ENCODE assay signal across 2 cellular contexts in the genomic region with DNA sequence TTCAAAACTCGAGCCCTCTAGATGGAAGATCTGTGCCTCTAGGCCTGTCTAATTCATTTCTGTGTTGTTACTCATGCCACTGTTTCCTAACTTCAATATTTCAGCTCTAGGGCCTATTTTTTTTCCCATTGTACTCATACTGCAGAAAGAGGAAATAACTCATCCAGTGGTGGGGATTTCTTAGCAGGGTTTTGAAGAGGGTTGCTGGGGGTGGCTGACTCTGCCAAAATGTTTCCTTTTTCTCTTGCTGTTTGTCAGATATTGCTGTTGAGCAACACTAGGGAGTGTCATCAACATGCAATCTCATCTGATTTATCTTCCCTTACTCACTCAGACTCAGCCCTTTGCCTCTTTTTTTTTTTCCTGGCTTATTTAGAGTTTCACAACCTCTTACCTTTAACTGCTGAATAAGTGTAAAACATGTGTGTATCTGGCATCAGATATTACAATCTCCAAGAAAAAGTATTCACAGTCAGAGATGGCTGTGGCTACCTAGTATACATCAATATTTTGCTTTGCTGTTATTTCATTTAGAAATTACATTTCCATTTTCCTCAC.
A peak's percentile ranks its signal among the peaks of the same experiment; 100 is the strongest.
TF ChIP-seq lines count a peak whose summit lies in the region.

No MANE protein-coding gene starts in this region.

TF ChIP-seq in HEK293, 187 proteins besides CTCF, POLR2A, EP300 and RAD21 (continued from another document):
- TF ChIP-seq ZNF610 (tag by site-specific recombination; IDR thresholded peaks at IDR 0.05; ENCODE audit: borderline replicate concordance), result no peak
- TF ChIP-seq GLI4 (tag by site-specific recombination; IDR thresholded peaks at IDR 0.05), result no peak
- no peak for TF ChIP-seq ZNF155 (tag by site-specific recombination; IDR thresholded peaks at IDR 0.05)
- TF ChIP-seq, protein P1, sequence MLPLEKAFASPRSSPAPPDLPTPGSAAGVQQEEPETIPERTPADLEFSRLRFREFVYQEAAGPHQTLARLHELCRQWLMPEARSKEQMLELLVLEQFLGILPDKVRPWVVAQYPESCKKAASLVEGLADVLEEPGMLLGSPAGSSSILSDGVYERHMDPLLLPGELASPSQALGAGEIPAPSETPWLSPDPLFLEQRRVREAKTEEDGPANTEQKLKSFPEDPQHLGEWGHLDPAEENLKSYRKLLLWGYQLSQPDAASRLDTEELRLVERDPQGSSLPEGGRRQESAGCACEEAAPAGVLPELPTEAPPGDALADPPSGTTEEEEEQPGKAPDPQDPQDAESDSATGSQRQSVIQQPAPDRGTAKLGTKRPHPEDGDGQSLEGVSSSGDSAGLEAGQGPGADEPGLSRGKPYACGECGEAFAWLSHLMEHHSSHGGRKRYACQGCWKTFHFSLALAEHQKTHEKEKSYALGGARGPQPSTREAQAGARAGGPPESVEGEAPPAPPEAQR (tag by site-specific recombination; IDR thresholded peaks at IDR 0.05), result no peak
- no peak for TF ChIP-seq BCL11A (tag by site-specific recombination; IDR thresholded peaks at IDR 0.05; ENCODE audit: low read depth)

TF ChIP-seq in GM12878, 131 proteins besides CTCF, POLR2A, EP300 and RAD21 (continued from another document):
- TF ChIP-seq, protein P2, sequence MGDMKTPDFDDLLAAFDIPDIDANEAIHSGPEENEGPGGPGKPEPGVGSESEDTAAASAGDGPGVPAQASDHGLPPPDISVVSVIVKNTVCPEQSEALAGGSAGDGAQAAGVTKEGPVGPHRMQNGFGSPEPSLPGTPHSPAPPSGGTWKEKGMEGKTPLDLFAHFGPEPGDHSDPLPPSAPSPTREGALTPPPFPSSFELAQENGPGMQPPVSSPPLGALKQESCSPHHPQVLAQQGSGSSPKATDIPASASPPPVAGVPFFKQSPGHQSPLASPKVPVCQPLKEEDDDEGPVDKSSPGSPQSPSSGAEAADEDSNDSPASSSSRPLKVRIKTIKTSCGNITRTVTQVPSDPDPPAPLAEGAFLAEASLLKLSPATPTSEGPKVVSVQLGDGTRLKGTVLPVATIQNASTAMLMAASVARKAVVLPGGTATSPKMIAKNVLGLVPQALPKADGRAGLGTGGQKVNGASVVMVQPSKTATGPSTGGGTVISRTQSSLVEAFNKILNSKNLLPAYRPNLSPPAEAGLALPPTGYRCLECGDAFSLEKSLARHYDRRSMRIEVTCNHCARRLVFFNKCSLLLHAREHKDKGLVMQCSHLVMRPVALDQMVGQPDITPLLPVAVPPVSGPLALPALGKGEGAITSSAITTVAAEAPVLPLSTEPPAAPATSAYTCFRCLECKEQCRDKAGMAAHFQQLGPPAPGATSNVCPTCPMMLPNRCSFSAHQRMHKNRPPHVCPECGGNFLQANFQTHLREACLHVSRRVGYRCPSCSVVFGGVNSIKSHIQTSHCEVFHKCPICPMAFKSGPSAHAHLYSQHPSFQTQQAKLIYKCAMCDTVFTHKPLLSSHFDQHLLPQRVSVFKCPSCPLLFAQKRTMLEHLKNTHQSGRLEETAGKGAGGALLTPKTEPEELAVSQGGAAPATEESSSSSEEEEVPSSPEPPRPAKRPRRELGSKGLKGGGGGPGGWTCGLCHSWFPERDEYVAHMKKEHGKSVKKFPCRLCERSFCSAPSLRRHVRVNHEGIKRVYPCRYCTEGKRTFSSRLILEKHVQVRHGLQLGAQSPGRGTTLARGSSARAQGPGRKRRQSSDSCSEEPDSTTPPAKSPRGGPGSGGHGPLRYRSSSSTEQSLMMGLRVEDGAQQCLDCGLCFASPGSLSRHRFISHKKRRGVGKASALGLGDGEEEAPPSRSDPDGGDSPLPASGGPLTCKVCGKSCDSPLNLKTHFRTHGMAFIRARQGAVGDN (IDR thresholded peaks at IDR 0.05), result 0 out of 2 replicates have a peak, but pooled peaks have one; percentile 35
- TF ChIP-seq IKZF1 (conservative IDR thresholded peaks at IDR 0.05) (peak; percentile 62), JUNB (IDR thresholded peaks at IDR 0.05) (peak; percentile 29; the same call in 1 of the 2 replicates), RUNX3 (IDR thresholded peaks at IDR 0.05; ENCODE audit: low read length) (0 out of 2 replicates have a peak, but pooled peaks have one; percentile 22), SMC3 (IDR thresholded peaks at IDR 0.05; ENCODE audit: borderline replicate concordance, low read length) (0 out of 2 replicates have a peak, but pooled peaks have one; percentile 5), NFIC (IDR thresholded peaks at IDR 0.05; ENCODE audit: low read depth, low read length) (peak; percentile 59), IKZF2 (IDR thresholded peaks at IDR 0.05) (peak; percentile 61 to 63; a peak in 3 of 4 replicates), IRF4 (IDR thresholded peaks at IDR 0.05; ENCODE audit: low read depth, low read length) (no peak), MTA3 (IDR thresholded peaks at IDR 0.05; ENCODE audit: borderline replicate concordance, low read length) (no peak), NBN (IDR thresholded peaks at IDR 0.05) (peak; percentile 40; the same call in 1 of the 2 replicates)
- TF ChIP-seq, protein P3, sequence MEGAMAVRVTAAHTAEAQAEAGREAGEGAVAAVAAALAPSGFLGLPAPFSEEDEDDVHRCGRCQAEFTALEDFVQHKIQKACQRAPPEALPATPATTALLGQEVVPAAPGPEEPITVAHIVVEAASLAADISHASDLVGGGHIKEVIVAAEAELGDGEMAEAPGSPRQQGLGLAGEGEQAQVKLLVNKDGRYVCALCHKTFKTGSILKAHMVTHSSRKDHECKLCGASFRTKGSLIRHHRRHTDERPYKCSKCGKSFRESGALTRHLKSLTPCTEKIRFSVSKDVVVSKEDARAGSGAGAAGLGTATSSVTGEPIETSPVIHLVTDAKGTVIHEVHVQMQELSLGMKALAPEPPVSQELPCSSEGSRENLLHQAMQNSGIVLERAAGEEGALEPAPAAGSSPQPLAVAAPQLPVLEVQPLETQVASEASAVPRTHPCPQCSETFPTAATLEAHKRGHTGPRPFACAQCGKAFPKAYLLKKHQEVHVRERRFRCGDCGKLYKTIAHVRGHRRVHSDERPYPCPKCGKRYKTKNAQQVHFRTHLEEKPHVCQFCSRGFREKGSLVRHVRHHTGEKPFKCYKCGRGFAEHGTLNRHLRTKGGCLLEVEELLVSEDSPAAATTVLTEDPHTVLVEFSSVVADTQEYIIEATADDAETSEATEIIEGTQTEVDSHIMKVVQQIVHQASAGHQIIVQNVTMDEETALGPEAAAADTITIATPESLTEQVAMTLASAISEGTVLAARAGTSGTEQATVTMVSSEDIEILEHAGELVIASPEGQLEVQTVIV (IDR thresholded peaks at IDR 0.05; ENCODE audit: borderline replicate concordance, partially characterized antibody), result no peak
- TF ChIP-seq, protein P4, sequence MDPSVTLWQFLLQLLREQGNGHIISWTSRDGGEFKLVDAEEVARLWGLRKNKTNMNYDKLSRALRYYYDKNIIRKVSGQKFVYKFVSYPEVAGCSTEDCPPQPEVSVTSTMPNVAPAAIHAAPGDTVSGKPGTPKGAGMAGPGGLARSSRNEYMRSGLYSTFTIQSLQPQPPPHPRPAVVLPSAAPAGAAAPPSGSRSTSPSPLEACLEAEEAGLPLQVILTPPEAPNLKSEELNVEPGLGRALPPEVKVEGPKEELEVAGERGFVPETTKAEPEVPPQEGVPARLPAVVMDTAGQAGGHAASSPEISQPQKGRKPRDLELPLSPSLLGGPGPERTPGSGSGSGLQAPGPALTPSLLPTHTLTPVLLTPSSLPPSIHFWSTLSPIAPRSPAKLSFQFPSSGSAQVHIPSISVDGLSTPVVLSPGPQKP (IDR thresholded peaks at IDR 0.05; ENCODE audit: low read depth, low read length), result no peak
